ENCODE assay signal across 21 cellular contexts in the genomic region with DNA sequence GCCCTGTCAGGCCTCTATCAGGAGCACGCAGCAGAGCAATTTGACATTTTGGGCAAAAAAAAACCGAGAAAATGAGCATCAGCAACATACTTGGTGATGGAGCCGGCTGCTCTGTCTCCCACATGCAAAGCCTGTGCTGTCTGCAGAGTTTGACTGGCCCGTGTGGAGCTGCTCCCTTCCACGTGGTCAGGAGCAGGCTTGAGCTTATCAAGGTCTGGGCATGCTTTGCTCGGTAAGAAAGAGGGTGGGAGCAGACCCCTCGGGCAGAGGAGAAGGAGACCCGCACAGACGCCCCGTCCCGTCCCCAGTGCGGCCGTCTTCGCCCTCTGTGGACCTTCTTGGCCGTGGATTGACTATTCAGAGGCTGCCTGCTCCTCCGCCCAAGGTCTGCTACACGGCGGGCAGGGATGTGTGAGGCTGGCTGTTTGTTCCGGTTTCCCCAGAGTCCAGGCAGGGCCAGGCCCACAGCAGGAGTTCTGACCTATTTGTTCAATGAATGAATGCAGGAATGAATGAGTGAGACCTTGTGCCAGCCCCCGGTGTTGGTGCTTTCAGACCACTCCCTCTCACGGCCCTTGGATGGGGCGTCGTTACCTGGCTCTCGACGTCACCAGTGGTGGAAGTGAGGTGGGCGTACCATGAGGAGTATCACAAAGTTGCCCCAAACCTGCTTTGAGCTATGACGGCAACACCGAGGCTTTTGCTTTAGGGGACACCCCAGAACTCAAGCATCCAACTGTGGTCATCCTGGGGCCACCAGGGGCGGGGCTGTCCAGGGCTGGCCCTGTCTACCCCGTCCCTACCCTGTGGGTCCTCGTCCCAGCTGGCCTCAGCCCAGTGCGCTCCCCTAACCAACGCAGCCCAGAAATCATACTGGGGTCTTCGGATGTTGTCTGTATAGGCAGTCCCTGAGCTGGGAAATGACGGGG. TPM values are rescaled to one million over a fixed set of nuclear protein-coding genes. Genes with fewer than 3 reads are reported as not detected.
A peak's percentile ranks its signal among the peaks of the same experiment; 100 is the strongest.
DNase-seq lines count a peak whose midpoint lies in the region; ATAC-seq, FAIRE-seq and TF ChIP-seq lines count a peak whose summit lies in the region.
"Had no signal": no experiment of that assay in that cellular context is flagged by ENCODE, and none has a peak within 500 bp of the region (broad histone marks: within the 10 kb centered on the region; RNA-seq: fewer than 3 reads in every experiment).

No MANE protein-coding gene starts in this region.

- H2AFZ ChIP-seq in HepG2 (ENCODE audit: low read length), result no peak overlapping the region
- H2AFZ ChIP-seq in neural progenitor cell (replicated peaks), result no peak overlapping the region
- H2AFZ ChIP-seq: GM23338 had no signal

- peak overlapping the region; percentile 37 for H3K27ac Mint-ChIP-seq in neural progenitor cell
- H3K27ac Mint-ChIP-seq: GM23338 had no signal

- no peak overlapping the region for H3K27ac ChIP-seq in HepG2 (ENCODE audit: extremely low read length, insufficient read depth, low read length)
- no peak overlapping the region for H3K27ac ChIP-seq in neural progenitor cell
- no peak overlapping the region for H3K27ac ChIP-seq in upper lobe of right lung
- H3K27ac ChIP-seq: 22Rv1, C4-2B, Peyer's patch had no signal

- in situ Hi-C loops in HepG2 (cut with HindIII; ENCODE audit: extremely low pct_ligation_motif_present, low pct_unique_long_range_greater_than_20kb), result no loop called here

- H3K27me3 ChIP-seq in HepG2 (ENCODE audit: control insufficient read depth in 1 of 2, insufficient read depth in 2 of 2, low read length in 2 of 2) (peaks cover 11 to 66% of the 10 kb centered on the region in 2 experiments; a peak in 4 of 5 replicates), neural progenitor cell (no peaks in the 10 kb centered on the region), upper lobe of right lung (peaks cover 15% of the 10 kb centered on the region)
- H3K27me3 ChIP-seq: Peyer's patch had no signal

- no peaks in the 10 kb centered on the region for H4K20me1 ChIP-seq in HepG2 (ENCODE audit: insufficient read depth, low read length)
- no peaks in the 10 kb centered on the region for H4K20me1 ChIP-seq in neural progenitor cell (ENCODE audit: low read depth)

- peaks cover 46% of the 10 kb centered on the region for H3K4me1 Mint-ChIP-seq in neural progenitor cell
- H3K4me1 Mint-ChIP-seq: GM23338 had no signal

- ATAC-seq in Right ventricle myocardium inferior (no peak), HepG2 (peak; percentile 20; the same call in 1 of the 3 replicates), upper lobe of right lung (no peak), HG02885 (IDR thresholded peaks at IDR 0.05; ENCODE audit: poor library complexity, unreplicated experiment) (no peak)
- ATAC-seq: GM23338 had no signal

- CTCF ChIA-PET in HepG2 (lab: Yijun Ruan, JAX; ENCODE audit: low intra/inter-chr PET ratio, low total read pairs), result no interaction called here

- BruUV-seq in HepG2 (replicated peaks; lab: Mats Ljungman, UMichigan), result no TSS peak

- POLR2A ChIA-PET in HepG2 (lab: Yijun Ruan, JAX), result no interaction called here

- no peaks in the 10 kb centered on the region for H3K36me3 Mint-ChIP-seq in neural progenitor cell

- H3K9me3 ChIP-seq in HepG2 (ENCODE audit: low read length), result no peaks in the 10 kb centered on the region
- no peaks in the 10 kb centered on the region for H3K9me3 ChIP-seq in neural progenitor cell (ENCODE audit: low read depth)
- H3K9me3 ChIP-seq in upper lobe of right lung, result no peaks in the 10 kb centered on the region
- H3K9me3 ChIP-seq: Peyer's patch had no signal

- H3K9ac ChIP-seq in HepG2 (ENCODE audit: insufficient read depth, low read depth, low read length), result no peak overlapping the region
- H3K9ac ChIP-seq in neural progenitor cell, result no peak overlapping the region

- H3K4me1 ChIP-seq in HepG2 (ENCODE audit: insufficient read depth, low read length), result peaks cover 15% of the 10 kb centered on the region; the same call in 1 of the 2 replicates
- H3K4me1 ChIP-seq in neural progenitor cell, result peaks cover 5% of the 10 kb centered on the region
- H3K4me1 ChIP-seq in upper lobe of right lung, result no peaks in the 10 kb centered on the region
- H3K4me1 ChIP-seq: Peyer's patch had no signal

- intact Hi-C loops in Right ventricle myocardium inferior (cut with DNase I), result no loop called here
- intact Hi-C loops in cardiac septum (cut with DNase I), result no loop called here
- intact Hi-C loops in HepG2 (cut with micrococcal nuclease; ENCODE audit: unreplicated experiment), result no loop called here
- intact Hi-C loops in upper lobe of right lung (cut with DNase I), result no loop called here

- no peak overlapping the region for H3K4me2 ChIP-seq in HepG2 (ENCODE audit: low read depth, low read length)
- H3K4me2 ChIP-seq in neural progenitor cell, result no peak overlapping the region
- H3K4me2 ChIP-seq: GM23338 had no signal

- H3F3A ChIP-seq in neural progenitor cell (ENCODE audit: low read depth), result no peaks in the 10 kb centered on the region

- TF ChIP-seq CTCF in HepG2 (CRISPR knock-in tag; IDR thresholded peaks at IDR 0.05), result no peak
- no peak for TF ChIP-seq CTCF in neural progenitor cell (IDR thresholded peaks at IDR 0.05)
- TF ChIP-seq CTCF in upper lobe of right lung (IDR thresholded peaks at IDR 0.05), result no peak

- 44% methylated on average over 21 of the region's 35 CpGs for WGBS in HepG2 (ENCODE audit: low lambda C conversion rate)

- H3K79me2 ChIP-seq in HepG2 (ENCODE audit: insufficient read depth, low read length), result no peaks in the 10 kb centered on the region
- no peaks in the 10 kb centered on the region for H3K79me2 ChIP-seq in neural progenitor cell (ENCODE audit: low read depth)

- H3K9me3 Mint-ChIP-seq in neural progenitor cell, result no peaks in the 10 kb centered on the region
- H3K9me3 Mint-ChIP-seq: GM23338 had no signal

- TF ChIP-seq EP300 in HepG2 (IDR thresholded peaks at IDR 0.05; ENCODE audit: low read depth in 2 of 2, low read length in 2 of 2) (no peak), HepG2 (CRISPR knock-in tag; IDR thresholded peaks at IDR 0.05; ENCODE audit: borderline replicate concordance) (no peak)

- no peak for TF ChIP-seq POLR2A in HepG2 (IDR thresholded peaks at IDR 0.05; ENCODE audit: insufficient read depth in 1 of 2, low read depth in 2 of 2, low read length in 2 of 2)

- H3K27me3 Mint-ChIP-seq in neural progenitor cell (ENCODE audit: insufficient read depth, low read depth), result peaks cover 13% of the 10 kb centered on the region

- H3K4me3 ChIP-seq in HepG2 (replicated peaks in 1 of 3; ENCODE audit: insufficient read depth in 1 of 3, low read depth in 2 of 3, low read length in 3 of 3) (no peak overlapping the region), neural progenitor cell (no peak overlapping the region), upper lobe of right lung (no peak overlapping the region)
- H3K4me3 ChIP-seq: GM23338, Peyer's patch had no signal

- peak overlapping the region; percentile 65 for H3K4me3 Mint-ChIP-seq in neural progenitor cell
- H3K4me3 Mint-ChIP-seq: GM23338 had no signal

- DNase-seq in Right ventricle myocardium inferior (ENCODE audit: missing footprints) (peak; percentile 45), cardiac septum (ENCODE audit: low spot score) (no peak), HepG2 (ENCODE audit: low spot score) (no peak), neural progenitor cell (ENCODE audit: low spot score) (no peak), upper lobe of right lung (peak; percentile 54), GM03348 (ENCODE audit: low spot score) (no peak), NCI-H1417 (lab: John Stamatoyannopoulos, UW) (no peak)
- DNase-seq: AML-193, DMS 273 treated with DMSO at 0.1 percent for 48 hours, GDM1, MM.1S, NCI-H1092 treated with DMSO at 0.1 percent for 48 hours, NCI-H2081, NCI-H2171 treated with DMSO at 0.1 percent for 48 hours, NCI-H446 treated with DMSO at 0.1 percent for 48 hours, SHP77 had no signal

- FAIRE-seq in HepG2 (lab: Jason Lieb, UNC), result no peak

- H3K36me3 ChIP-seq in HepG2 (replicated peaks in 1 of 2; ENCODE audit: control insufficient read depth in 1 of 2, insufficient read depth in 2 of 2, low read length in 2 of 2), result no peaks in the 10 kb centered on the region
- no peaks in the 10 kb centered on the region for H3K36me3 ChIP-seq in neural progenitor cell
- no peaks in the 10 kb centered on the region for H3K36me3 ChIP-seq in upper lobe of right lung
- H3K36me3 ChIP-seq: Peyer's patch had no signal

- TF ChIP-seq RAD21 in HepG2 (CRISPR knock-in tag; IDR thresholded peaks at IDR 0.05), result no peak

TF ChIP-seq in HepG2, 621 proteins besides CTCF, POLR2A, EP300 and RAD21 (continues in another document):
- no peak for TF ChIP-seq ZBTB1 (CRISPR knock-in tag; IDR thresholded peaks at IDR 0.05; ENCODE audit: borderline replicate concordance)

RNA-seq across cellular contexts. Expression of a gene that starts 54.7 kb away (rescaled TPM):
- total RNA-seq in Right ventricle myocardium inferior (6.9 TPM), cardiac septum (5.4 TPM), HepG2 (2016; rRNA removed; fragmentation: Illumina TruSeq; extraction: Trizol) (43.8 and 69.7 TPM in 2 replicates), neural progenitor cell (ENCODE audit: low replicate concordance) (2.5 and 12.9 TPM in 2 replicates), upper lobe of right lung (7.3 TPM)
- total RNA-seq in HepG2 (2016; cell fraction: cytosol; rRNA removed; fragmentation: Illumina TruSeq; extraction: Trizol; ENCODE audit: low read depth), result 39.5 and 40.6 TPM in 2 replicates
- total RNA-seq in HepG2 (2016; cell fraction: insoluble cytoplasmic fraction; rRNA removed; fragmentation: Illumina TruSeq; extraction: Trizol), result 45.3 and 69.6 TPM in 2 replicates
- total RNA-seq in HepG2 (2016; cell fraction: membrane; rRNA removed; fragmentation: Illumina TruSeq; extraction: Trizol), result 83.4 and 93.4 TPM in 2 replicates
- 32.1 and 42.6 TPM in 2 replicates for total RNA-seq in HepG2 (2016; cell fraction: nucleus; rRNA removed; fragmentation: Illumina TruSeq; extraction: Trizol)
- 15.4 and 23.1 TPM in 2 replicates for polyA plus RNA-seq in HepG2 (2011; rRNA removed)
- 20.0 and 39.6 TPM in 2 replicates for polyA plus RNA-seq in HepG2 (2011; cell fraction: cytosol; rRNA removed)
- polyA plus RNA-seq in HepG2 (2011; cell fraction: nucleus; rRNA removed), result 34.6 and 44.2 TPM in 2 replicates
- polyA plus RNA-seq in HepG2 (2012), result 13.5 and 14.6 TPM in 2 replicates
- 40.9 and 41.6 TPM in 2 replicates for polyA plus RNA-seq in HepG2 (2016; cell fraction: cytosol; fragmentation: Illumina TruSeq; extraction: Trizol; ENCODE audit: low read depth)
- polyA plus RNA-seq in HepG2 (2016; cell fraction: insoluble cytoplasmic fraction; fragmentation: Illumina TruSeq; extraction: Trizol; ENCODE audit: low read depth), result 48.4 and 52.4 TPM in 2 replicates
- 74.1 and 77.9 TPM in 2 replicates for polyA plus RNA-seq in HepG2 (2016; cell fraction: membrane; fragmentation: Illumina TruSeq; extraction: Trizol; ENCODE audit: low read depth)
- 63.0 and 70.2 TPM in 2 replicates for polyA plus RNA-seq in HepG2 (2016; cell fraction: nucleus; fragmentation: Illumina TruSeq; extraction: Trizol; ENCODE audit: insufficient read depth, low read depth)
- 0.07 and 154 TPM in 2 replicates for polyA minus RNA-seq in HepG2 (2011; rRNA and poly(A)+ RNA removed; ENCODE audit: low replicate concordance)
- polyA minus RNA-seq in HepG2 (2011; cell fraction: cytosol; rRNA and poly(A)+ RNA removed), result 31.1 and 39.3 TPM in 2 replicates
- 9.3 and 10.7 TPM in 2 replicates for polyA minus RNA-seq in HepG2 (2011; cell fraction: nucleus; rRNA and poly(A)+ RNA removed)

Comparison
In these comparisons a context has a peak if more than half of its experiments do, and no peak if none do; other contexts are left out.
1. DNase-seq: peak in Right ventricle myocardium inferior (single experiment) and upper lobe of right lung (single experiment); none in cardiac septum (single experiment), HepG2 (single experiment), neural progenitor cell (single experiment), GM03348 (single experiment) and NCI-H1417 (0 of 3).